Comparison of ENCODE assay signal across 2 cellular contexts in genomic region chr12:88056571-88056970, GRCh38.
TF ChIP-seq lines count a peak whose summit lies in the region.

No MANE protein-coding gene starts in this region.

TF ChIP-seq in GM23338, 12 proteins besides CTCF, POLR2A, EP300 and RAD21:
- TF ChIP-seq JUNB (IDR thresholded peaks at IDR 0.05; ENCODE audit: unreplicated experiment) (no peak), CREB1 (CRISPR knock-in tag; IDR thresholded peaks at IDR 0.05; ENCODE audit: low read depth) (no peak), POLR2AphosphoS5 (IDR thresholded peaks at IDR 0.05; ENCODE audit: low read depth) (no peak), NANOG (IDR thresholded peaks at IDR 0.05; ENCODE audit: borderline replicate concordance) (no peak), ZNF114 (CRISPR knock-in tag; IDR thresholded peaks at IDR 0.05) (no peak), ZNF462 (CRISPR knock-in tag; IDR thresholded peaks at IDR 0.05) (no peak), ZNF331 (CRISPR knock-in tag; IDR thresholded peaks at IDR 0.05; ENCODE audit: low read depth) (no peak), EZH2 (IDR thresholded peaks at IDR 0.05; ENCODE audit: low read depth, unreplicated experiment) (no peak), ETS1 (IDR thresholded peaks at IDR 0.05) (no peak), STAT1 (IDR thresholded peaks at IDR 0.05; ENCODE audit: unreplicated experiment) (no peak), EZH2phosphoT487 (IDR thresholded peaks at IDR 0.05; ENCODE audit: unreplicated experiment) (no peak), REST (IDR thresholded peaks at IDR 0.05; ENCODE audit: unreplicated experiment) (no peak)

TF ChIP-seq in K562, 482 proteins besides CTCF, POLR2A, EP300 and RAD21:
- TF ChIP-seq DLX4 (CRISPR knock-in tag; IDR thresholded peaks at IDR 0.05) = no peak
- no peak for TF ChIP-seq CEBPB (tag; IDR thresholded peaks at IDR 0.05)
- TF ChIP-seq USF2 (CRISPR knock-in tag; IDR thresholded peaks at IDR 0.05) = no peak
- TF ChIP-seq ILK (tag; IDR thresholded peaks at IDR 0.05; ENCODE audit: borderline replicate concordance, low read depth) = no peak
- no peak for TF ChIP-seq POLR2G (IDR thresholded peaks at IDR 0.05; ENCODE audit: low read depth, low read length)
- no peak for TF ChIP-seq SREBF2 (CRISPR knock-in tag; IDR thresholded peaks at IDR 0.05)
- TF ChIP-seq HEY1 (CRISPR knock-in tag; IDR thresholded peaks at IDR 0.05; ENCODE audit: borderline replicate concordance) = no peak
- no peak for TF ChIP-seq FOXA1 (IDR thresholded peaks at IDR 0.05; ENCODE audit: borderline replicate concordance)
- no peak for TF ChIP-seq SMAD1 (IDR thresholded peaks at IDR 0.05; ENCODE audit: low read depth, low read length, partially characterized antibody)
- TF ChIP-seq ARID3B (CRISPR knock-in tag; IDR thresholded peaks at IDR 0.05; ENCODE audit: borderline replicate concordance) = no peak
- TF ChIP-seq FOXA3 (CRISPR knock-in tag; conservative IDR thresholded peaks at IDR 0.05 in 1 of 2, IDR thresholded peaks at IDR 0.05 in 1 of 2) = no peak
- no peak for TF ChIP-seq ZNF277 (CRISPR knock-in tag; IDR thresholded peaks at IDR 0.05; ENCODE audit: borderline replicate concordance)
- TF ChIP-seq PHF21A (IDR thresholded peaks at IDR 0.05; ENCODE audit: borderline replicate concordance, low read depth) = no peak
- no peak for TF ChIP-seq E2F4 (CRISPR knock-in tag; IDR thresholded peaks at IDR 0.05; ENCODE audit: low read depth)
- TF ChIP-seq TARDBP (IDR thresholded peaks at IDR 0.05) = no peak
- no peak for TF ChIP-seq MBD1 (CRISPR knock-in tag; IDR thresholded peaks at IDR 0.05)
- TF ChIP-seq MAFF (IDR thresholded peaks at IDR 0.05; ENCODE audit: low read length) = no peak
- no peak for TF ChIP-seq CREBBP (IDR thresholded peaks at IDR 0.05; ENCODE audit: low read depth, low read length)
- TF ChIP-seq LEF1 (IDR thresholded peaks at IDR 0.05) = no peak
- no peak for TF ChIP-seq FOXP1 (CRISPR knock-in tag; IDR thresholded peaks at IDR 0.05)
TF ChIP-seq in K562: peak in this region for 0.
